ENCODE assay signal across 8 cellular contexts in the genomic region with DNA sequence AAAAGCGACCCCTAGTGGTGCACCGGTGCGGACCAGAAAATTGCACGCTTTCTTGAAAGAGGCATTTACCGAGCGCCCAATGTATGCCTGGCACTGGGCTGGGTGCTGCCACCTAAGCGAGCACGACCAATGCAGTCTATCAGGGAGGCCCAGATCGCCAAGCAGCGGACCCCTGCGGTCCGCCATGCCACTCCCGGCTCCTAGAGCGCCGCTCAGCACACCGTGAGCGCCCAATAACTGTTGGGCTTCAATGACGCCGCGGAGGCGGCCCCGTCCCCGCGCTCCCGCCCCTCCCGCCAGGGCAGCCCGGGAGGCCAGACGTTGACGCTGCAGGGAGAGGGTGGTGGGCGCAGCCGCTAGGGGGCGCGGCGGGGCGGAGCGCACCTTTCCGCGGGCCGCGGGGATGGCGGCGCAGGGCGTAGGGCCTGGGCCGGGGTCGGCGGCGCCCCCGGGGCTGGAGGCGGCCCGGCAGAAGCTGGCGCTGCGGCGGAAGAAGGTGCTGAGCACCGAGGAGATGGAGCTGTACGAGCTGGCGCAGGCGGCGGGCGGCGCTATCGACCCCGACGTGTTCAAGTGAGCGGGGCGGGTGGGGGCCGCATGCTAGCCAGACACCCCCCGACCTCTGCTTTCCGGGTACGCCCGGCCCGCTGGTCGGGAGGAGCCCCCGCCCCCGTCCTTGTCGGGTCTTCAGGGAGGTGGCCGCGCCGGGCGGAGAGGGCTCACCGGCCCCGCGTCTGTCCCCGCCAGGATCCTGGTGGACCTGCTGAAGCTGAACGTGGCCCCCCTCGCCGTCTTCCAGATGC. TPM values are rescaled to one million over a fixed set of nuclear protein-coding genes. Genes with fewer than 3 reads are reported as not detected.
DNase-seq lines count a peak whose midpoint lies in the region; ATAC-seq and TF ChIP-seq lines count a peak whose summit lies in the region.
"Not testable (repeated sequence)": the region's sequence is repeated elsewhere in the genome, so short reads cannot be mapped to it uniquely, and the experiment has no call there.

A gene with protein sequence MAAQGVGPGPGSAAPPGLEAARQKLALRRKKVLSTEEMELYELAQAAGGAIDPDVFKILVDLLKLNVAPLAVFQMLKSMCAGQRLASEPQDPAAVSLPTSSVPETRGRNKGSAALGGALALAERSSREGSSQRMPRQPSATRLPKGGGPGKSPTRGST (plus strand): TSS at position 383 of the 803 bp plus-strand sequence. CDS start 21 bp downstream, at position 404.

- H3K9me3 ChIP-seq in thoracic aorta = not testable (repeated sequence)

- peak within 1 kb of the TSS; percentile 94 for H3K27ac Mint-ChIP-seq in activated naive CD4-positive, alpha-beta T cell treated with anti-CD3 and anti-CD28 coated beads, Interleukin-2, amount 50 U/mL, for 24 hours
- H3K27ac Mint-ChIP-seq in osteocyte (ENCODE audit: unreplicated experiment) = peak within 1 kb of the TSS; percentile 87

- peak within 1 kb of the TSS; percentile 80 to 81 for H3K27ac ChIP-seq in thoracic aorta

- not testable (repeated sequence) for H3K9me3 Mint-ChIP-seq in activated naive CD4-positive, alpha-beta T cell treated with anti-CD3 and anti-CD28 coated beads, Interleukin-2, amount 50 U/mL, for 24 hours; osteocyte (ENCODE audit: unreplicated experiment)

- H3K27me3 Mint-ChIP-seq in activated naive CD4-positive, alpha-beta T cell treated with anti-CD3 and anti-CD28 coated beads, Interleukin-2, amount 50 U/mL, for 24 hours; osteocyte (ENCODE audit: unreplicated experiment): not testable (repeated sequence)

- H3K36me3 ChIP-seq in thoracic aorta = not testable (repeated sequence)

- peak; percentile 58 for TF ChIP-seq CTCF in GM12864 (IDR thresholded peaks at IDR 0.05; ENCODE audit: low read depth, low read length, missing control alignments)
- TF ChIP-seq CTCF in osteocyte (IDR thresholded peaks at IDR 0.05) = peak; percentile 81
- peak; percentile 75 for TF ChIP-seq CTCF in thoracic aorta (IDR thresholded peaks at IDR 0.05)

- peak; percentile 50 for DNase-seq in GM12864 (ENCODE audit: low read depth)
- peak; percentile 52 for DNase-seq in NCI-H1048 (lab: John Stamatoyannopoulos, UW)
- peak; percentile 91 for DNase-seq in glomerular visceral epithelial cell (ENCODE audit: extremely low spot score)
- DNase-seq in osteocyte (ENCODE audit: extremely low spot score, unreplicated experiment) = peak; percentile 96
- peak; percentile 33 for DNase-seq in thoracic aorta (ENCODE audit: low spot score)

- peaks cover 17 to 23% of the 10 kb centered on the region in 2 donors for H3K4me1 ChIP-seq in thoracic aorta (ENCODE audit: control insufficient read depth in 1 of 2, low read depth in 2 of 2)

- H3K4me3 ChIP-seq in GM12864 (ENCODE audit: low read depth, low read length) = peak within 1 kb of the TSS; percentile 91
- peak within 1 kb of the TSS; percentile 100 for H3K4me3 ChIP-seq in thoracic aorta

- peaks cover 15% of the 10 kb centered on the region for H3K4me1 Mint-ChIP-seq in activated naive CD4-positive, alpha-beta T cell treated with anti-CD3 and anti-CD28 coated beads, Interleukin-2, amount 50 U/mL, for 24 hours
- H3K4me1 Mint-ChIP-seq in osteocyte (ENCODE audit: unreplicated experiment) = peaks cover 25% of the 10 kb centered on the region

- H3K4me3 Mint-ChIP-seq in activated naive CD4-positive, alpha-beta T cell treated with anti-CD3 and anti-CD28 coated beads, Interleukin-2, amount 50 U/mL, for 24 hours = peak within 1 kb of the TSS; percentile 89
- H3K4me3 Mint-ChIP-seq in osteocyte (ENCODE audit: unreplicated experiment) = peak within 1 kb of the TSS; percentile 92

- H3K36me3 Mint-ChIP-seq in activated naive CD4-positive, alpha-beta T cell treated with anti-CD3 and anti-CD28 coated beads, Interleukin-2, amount 50 U/mL, for 24 hours; osteocyte (ENCODE audit: unreplicated experiment): not testable (repeated sequence)

- peak; percentile 86 for ATAC-seq in HG02610 (IDR thresholded peaks at IDR 0.05; ENCODE audit: unreplicated experiment)
- peak; percentile 89 for ATAC-seq in SK-N-SH treated with all-trans-retinoic acid at 6 μM for 48 hours
- peak; percentile 88 for ATAC-seq in thoracic aorta (ENCODE audit: insufficient number of reproducible peaks, low FRiP score, low read depth)

- not testable (repeated sequence) for H3K27me3 ChIP-seq in thoracic aorta (replicated peaks; ENCODE audit: insufficient read depth)

TF ChIP-seq in SK-N-SH treated with all-trans-retinoic acid at 6 μM for 48 hours, 23 proteins besides CTCF, POLR2A, EP300 and RAD21:
- TF ChIP-seq, protein P1, sequence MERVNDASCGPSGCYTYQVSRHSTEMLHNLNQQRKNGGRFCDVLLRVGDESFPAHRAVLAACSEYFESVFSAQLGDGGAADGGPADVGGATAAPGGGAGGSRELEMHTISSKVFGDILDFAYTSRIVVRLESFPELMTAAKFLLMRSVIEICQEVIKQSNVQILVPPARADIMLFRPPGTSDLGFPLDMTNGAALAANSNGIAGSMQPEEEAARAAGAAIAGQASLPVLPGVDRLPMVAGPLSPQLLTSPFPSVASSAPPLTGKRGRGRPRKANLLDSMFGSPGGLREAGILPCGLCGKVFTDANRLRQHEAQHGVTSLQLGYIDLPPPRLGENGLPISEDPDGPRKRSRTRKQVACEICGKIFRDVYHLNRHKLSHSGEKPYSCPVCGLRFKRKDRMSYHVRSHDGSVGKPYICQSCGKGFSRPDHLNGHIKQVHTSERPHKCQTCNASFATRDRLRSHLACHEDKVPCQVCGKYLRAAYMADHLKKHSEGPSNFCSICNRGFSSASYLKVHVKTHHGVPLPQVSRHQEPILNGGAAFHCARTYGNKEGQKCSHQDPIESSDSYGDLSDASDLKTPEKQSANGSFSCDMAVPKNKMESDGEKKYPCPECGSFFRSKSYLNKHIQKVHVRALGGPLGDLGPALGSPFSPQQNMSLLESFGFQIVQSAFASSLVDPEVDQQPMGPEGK (CRISPR knock-in tag; IDR thresholded peaks at IDR 0.05; ENCODE audit: borderline replicate concordance) = peak; percentile 96; the same call in 1 of the 2 replicates

RNA-seq across cellular contexts. Expression of the gene that starts here (rescaled TPM):
- total RNA-seq in osteocyte (253 and 281 TPM in 2 replicates), thoracic aorta (10 to 100 TPM; 75.3 to 96.3 TPM)

Comparison
In these comparisons a context has a peak if more than half of its experiments do, and no peak if none do; other contexts are left out.
1. Peak in every context shown above with its lines: DNase-seq, ATAC-seq, H3K4me3 ChIP-seq and H3K27ac ChIP-seq.
2. DNase-seq: peak in every context shown above with its lines; median percentile 96 in osteocyte; 91 in glomerular visceral epithelial cell; 52 in NCI-H1048; 50 in GM12864; 33 in thoracic aorta.